Comparison of ENCODE assay signal across 25 cellular contexts in genomic region chr1:203149188-203149840, GRCh38. TPM values are rescaled to one million over a fixed set of nuclear protein-coding genes. Genes with fewer than 3 reads are reported as not detected.
A peak's percentile ranks its signal among the peaks of the same experiment; 100 is the strongest.
DNase-seq lines count a peak whose midpoint lies in the region; ATAC-seq, FAIRE-seq and TF ChIP-seq lines count a peak whose summit lies in the region.
"Had no signal": no experiment of that assay in that cellular context is flagged by ENCODE, and none has a peak within 500 bp of the region (broad histone marks: within the 10 kb centered on the region; RNA-seq: fewer than 3 reads in every experiment).

No MANE protein-coding gene starts in this region.

- no TSS peak for BruUV-seq in MCF 10A (replicated peaks; lab: Mats Ljungman, UMichigan)

- H3K9me3 ChIP-seq in breast epithelium (no peaks in the 10 kb centered on the region), mesenchymal stem cell (ENCODE audit: control insufficient read depth, low read length) (no peaks in the 10 kb centered on the region), left lung (no peaks in the 10 kb centered on the region)
- H3K9me3 ChIP-seq: heart right ventricle, sigmoid colon, suprapubic skin had no signal

- 33% methylated on average over 6 of the region's 7 CpGs for WGBS in mesenchymal stem cell

- intact Hi-C loops in breast epithelium (cut with DNase I; ENCODE audit: low total_unique reads) (no loop called here), MCF 10A (cut with micrococcal nuclease) (no loop called here), left lung (cut with DNase I) (no loop called here)

- H3K9ac ChIP-seq in mesenchymal stem cell (ENCODE audit: low read length) = no peak overlapping the region

- H3K4me3 ChIP-seq in breast epithelium = no peak overlapping the region
- no peak overlapping the region for H3K4me3 ChIP-seq in bronchial epithelial cell (ENCODE audit: low read depth, low read length)
- no peak overlapping the region for H3K4me3 ChIP-seq in mesenchymal stem cell (ENCODE audit: insufficient read depth in 1 of 2, low read depth in 1 of 2, low read length in 2 of 2)
- no peak overlapping the region for H3K4me3 ChIP-seq in left lung
- H3K4me3 ChIP-seq: heart right ventricle, sigmoid colon, suprapubic skin had no signal

- no peak overlapping the region for H3K23ac ChIP-seq in mesenchymal stem cell (ENCODE audit: low read length in 2 of 2)

- no peak overlapping the region for H3K27ac Mint-ChIP-seq in MCF 10A (ENCODE audit: low read depth, unreplicated experiment)
- H3K27ac Mint-ChIP-seq: activated CD8-positive, alpha-beta T cell treated with anti-CD3 and anti-CD28 coated beads for 36 hours; T-helper 2 cell treated with Interferon-gamma antibody and Interleukin-4, amounts not matched to agents 5 μg/mL and 100 μg/mL, for 36 hours had no signal

- H3K4ac ChIP-seq in mesenchymal stem cell (ENCODE audit: low read depth in 1 of 2, low read length in 2 of 2) = peak overlapping the region in 1 of 2 experiments; percentile 35

- no peaks in the 10 kb centered on the region for H3K36me3 Mint-ChIP-seq in MCF 10A (ENCODE audit: insufficient read depth, unreplicated experiment)
- H3K36me3 Mint-ChIP-seq: CD14-positive monocyte had no signal

- no peaks in the 10 kb centered on the region for H3K27me3 Mint-ChIP-seq in MCF 10A (ENCODE audit: insufficient read depth, unreplicated experiment)
- H3K27me3 Mint-ChIP-seq: activated CD8-positive, alpha-beta T cell treated with anti-CD3 and anti-CD28 coated beads for 36 hours had no signal

- DNase-seq in breast epithelium (ENCODE audit: low spot score in 2 of 2) = no peak
- DNase-seq in MCF 10A (ENCODE audit: unreplicated experiment) = no peak
- DNase-seq in bronchial epithelial cell (ENCODE audit: low read depth) = no peak
- DNase-seq in mesenchymal stem cell = no peak
- no peak for DNase-seq in T-helper 9 cell
- no peak for DNase-seq in left lung
- DNase-seq in epidermal melanocyte (ENCODE audit: insufficient read length, low spot score) = no peak
- DNase-seq: activated CD8-positive, alpha-beta T cell treated with anti-CD3 and anti-CD28 coated beads for 36 hours; activated naive CD4-positive, alpha-beta T cell treated with Interleukin-2 at 50 U/mL for 16 hours; amniotic stem cell; heart right ventricle; MM.1S; NCI-H2029; NCI-H446 treated with DMSO at 0.1 percent for 48 hours; RPMI8226; sigmoid colon had no signal

- H3K4me1 Mint-ChIP-seq in MCF 10A (ENCODE audit: insufficient read depth, unreplicated experiment) = peaks cover 28% of the 10 kb centered on the region

- H3K18ac ChIP-seq in mesenchymal stem cell (ENCODE audit: low read depth in 1 of 2, low read length in 2 of 2) = peak overlapping the region in 1 of 2 experiments; percentile 14

- no peak overlapping the region for H2BK12ac ChIP-seq in mesenchymal stem cell (ENCODE audit: low read length in 2 of 2)

- H3K4me1 ChIP-seq in breast epithelium (peaks cover 0 to 12% of the 10 kb centered on the region in 2 donors), mesenchymal stem cell (ENCODE audit: control insufficient read depth, insufficient read depth, low read depth, low read length) (peaks cover 61% of the 10 kb centered on the region), left lung (peaks cover 7 to 9% of the 10 kb centered on the region in 2 donors)
- H3K4me1 ChIP-seq: sigmoid colon had no signal

- no peak overlapping the region for H2BK5ac ChIP-seq in mesenchymal stem cell (ENCODE audit: low read depth, low read length, poor library complexity, severe bottlenecking)

- H3K27ac ChIP-seq in breast epithelium = peak overlapping the region; percentile 62 to 86
- H3K27ac ChIP-seq in mesenchymal stem cell (ENCODE audit: low read length, poor library complexity, severe bottlenecking) = peak overlapping the region; percentile 27
- H3K27ac ChIP-seq in temporal lobe (ENCODE audit: low read depth, low read length) = peak overlapping the region; percentile 72
- H3K27ac ChIP-seq in left lung = no peak overlapping the region
- H3K27ac ChIP-seq: heart right ventricle, sigmoid colon, suprapubic skin had no signal

- H3K9me3 Mint-ChIP-seq in MCF 10A (ENCODE audit: unreplicated experiment) = no peaks in the 10 kb centered on the region
- H3K9me3 Mint-ChIP-seq: activated CD8-positive, alpha-beta T cell treated with anti-CD3 and anti-CD28 coated beads for 36 hours; CD14-positive monocyte; T-helper 2 cell treated with Interferon-gamma antibody and Interleukin-4, amounts not matched to agents 5 μg/mL and 100 μg/mL, for 36 hours had no signal

- no peak overlapping the region for H2AFZ ChIP-seq in mesenchymal stem cell (ENCODE audit: low read depth, low read length)

- no peak overlapping the region for H3K4me3 Mint-ChIP-seq in MCF 10A (ENCODE audit: unreplicated experiment)
- H3K4me3 Mint-ChIP-seq: activated CD8-positive, alpha-beta T cell treated with anti-CD3 and anti-CD28 coated beads for 36 hours; T-helper 2 cell treated with Interferon-gamma antibody and Interleukin-4, amounts not matched to agents 5 μg/mL and 100 μg/mL, for 36 hours had no signal

- TF ChIP-seq POLR2A in breast epithelium (IDR thresholded peaks at IDR 0.05) = no peak

- POLR2A ChIA-PET in MCF 10A (lab: Yijun Ruan, JAX) = no interaction called here

- no peak overlapping the region for H3K4me2 ChIP-seq in mesenchymal stem cell (ENCODE audit: low read length, poor library complexity, severe bottlenecking)

- peak; percentile 23 for FAIRE-seq in bronchial epithelial cell (lab: Jason Lieb, UNC)
- FAIRE-seq: D721Med had no signal

- peak overlapping the region; percentile 81 for H2AK5ac ChIP-seq in mesenchymal stem cell (ENCODE audit: low read length, severe bottlenecking)

- H4K91ac ChIP-seq in mesenchymal stem cell (ENCODE audit: low read length) = peak overlapping the region; percentile 32

- TF ChIP-seq CTCF in breast epithelium (IDR thresholded peaks at IDR 0.05) = no peak
- no peak for TF ChIP-seq CTCF in MCF 10A (IDR thresholded peaks at IDR 0.05; ENCODE audit: unreplicated experiment)
- no peak for TF ChIP-seq CTCF in bronchial epithelial cell (IDR thresholded peaks at IDR 0.05; ENCODE audit: insufficient read depth, low read length, severe bottlenecking)
- no peak for TF ChIP-seq CTCF in left lung (IDR thresholded peaks at IDR 0.05)

- no peak for ATAC-seq in left lung
- ATAC-seq: activated CD8-positive, alpha-beta T cell treated with anti-CD3 and anti-CD28 coated beads for 36 hours; heart right ventricle; SK-N-SH treated with all-trans-retinoic acid at 6 μM for 48 hours had no signal

- H3K36me3 ChIP-seq in breast epithelium = no peaks in the 10 kb centered on the region
- H3K36me3 ChIP-seq in bronchial epithelial cell (ENCODE audit: control insufficient read depth, insufficient read depth, low read length) = no peaks in the 10 kb centered on the region
- H3K36me3 ChIP-seq in mesenchymal stem cell (ENCODE audit: control insufficient read depth in 1 of 2, insufficient read depth in 2 of 2, low read depth in 1 of 2, low read length in 2 of 2) = peaks cover 0 to 14% of the 10 kb centered on the region in 2 experiments
- no peaks in the 10 kb centered on the region for H3K36me3 ChIP-seq in left lung
- H3K36me3 ChIP-seq: heart right ventricle, sigmoid colon, suprapubic skin had no signal

- H3K27me3 ChIP-seq in breast epithelium (no peaks in the 10 kb centered on the region), bronchial epithelial cell (ENCODE audit: control insufficient read depth, insufficient read depth, low read length) (no peaks in the 10 kb centered on the region), mesenchymal stem cell (ENCODE audit: control insufficient read depth in 1 of 2, insufficient read depth in 1 of 2, low read length in 2 of 2) (no peaks in the 10 kb centered on the region), left lung (peaks cover 0 to under 1% of the 10 kb centered on the region in 2 donors)
- H3K27me3 ChIP-seq: heart right ventricle, sigmoid colon had no signal

- H3K79me1 ChIP-seq in mesenchymal stem cell (replicated peaks; ENCODE audit: low read length, poor library complexity, severe bottlenecking) = peaks cover 18% of the 10 kb centered on the region

- no peak overlapping the region for H3K14ac ChIP-seq in mesenchymal stem cell (ENCODE audit: low read length in 2 of 2)

- no peak overlapping the region for H2BK120ac ChIP-seq in mesenchymal stem cell (ENCODE audit: low read depth, low read length)

- peak overlapping the region; percentile 50 for H4K8ac ChIP-seq in mesenchymal stem cell (ENCODE audit: low read length)

- CTCF ChIA-PET in MCF 10A (lab: Yijun Ruan, JAX) = interaction anchor here (0.6 to 7.4 kb wide), 14 partner anchors 8 to 509 kb away, joined by 3 to 50 read pairs (median 6); partner anchors contain the start of gene ADORA1

- no peak overlapping the region for H2BK15ac ChIP-seq in mesenchymal stem cell (ENCODE audit: low read depth, poor library complexity, severe bottlenecking)

RNA-seq across cellular contexts. Expression of gene ADORA1, which starts 21.8 kb away (rescaled TPM):
- total RNA-seq in breast epithelium (10 to 100 TPM in 1 of 3 donors, 1 to 10 TPM in 1, under 1 TPM in 1; 0.64 to 14.5 (median 5.2) TPM), MCF 10A (2022) (0.26 and 0.34 TPM in 2 replicates), bronchial epithelial cell (under 0.01 TPM in 1 of 2 replicates, not detected in the other), temporal lobe (9.1 TPM), left lung (1 to 10 TPM; 1.6 to 5.5 TPM)
- polyA plus RNA-seq in mesenchymal stem cell (2013, experiment 1 of 2) = 8.4 TPM
- polyA plus RNA-seq in mesenchymal stem cell (2013, experiment 2 of 2) = 9.3 TPM
- total RNA-seq: activated CD8-positive, alpha-beta T cell treated with anti-CD3 and anti-CD28 coated beads for 36 hours had no signal

RNA-seq across cellular contexts. Expression of gene MYBPH, which starts 26.3 kb away (rescaled TPM):
- under 1 TPM in 1 of 3 donors, not detected in 2; 0.66 TPM for total RNA-seq in breast epithelium
- total RNA-seq in MCF 10A (2022) = not detected in 2 replicates
- total RNA-seq in bronchial epithelial cell = not detected in 2 replicates
- polyA plus RNA-seq in mesenchymal stem cell (2013, experiment 1 of 2) = 0.58 TPM
- 0.75 TPM for polyA plus RNA-seq in mesenchymal stem cell (2013, experiment 2 of 2)
- not detected for total RNA-seq in temporal lobe
- 1 to 10 TPM in 1 of 2 donors, under 1 TPM in 1; 0.55 to 1.3 TPM for total RNA-seq in left lung
- total RNA-seq: activated CD8-positive, alpha-beta T cell treated with anti-CD3 and anti-CD28 coated beads for 36 hours; chondrocyte; heart right ventricle; lower leg skin; osteocyte; sigmoid colon had no signal
- polyA plus RNA-seq: heart right ventricle, sigmoid colon had no signal

RNA-seq across cellular contexts. Expression of gene CHI3L1, which starts 37.2 kb away (rescaled TPM):
- total RNA-seq in breast epithelium (100 to 1,000 TPM in 2 of 3 donors, 10 to 100 TPM in 1; 14.2 to 638 (median 426) TPM), MCF 10A (2022) (0.75 and 0.88 TPM in 2 replicates), bronchial epithelial cell (0.79 and 1.7 TPM in 2 replicates), temporal lobe (0.74 TPM), left lung (10 to 100 TPM; 49.7 to 74.9 TPM)
- 2.1 TPM for polyA plus RNA-seq in mesenchymal stem cell (2013, experiment 1 of 2)
- 2.4 TPM for polyA plus RNA-seq in mesenchymal stem cell (2013, experiment 2 of 2)
- total RNA-seq: activated CD8-positive, alpha-beta T cell treated with anti-CD3 and anti-CD28 coated beads for 36 hours; chondrocyte; osteocyte had no signal

Comparison
In these comparisons a context has a peak if more than half of its experiments do, and no peak if none do; other contexts are left out.
1. H3K27ac ChIP-seq: peak in breast epithelium (2 of 2), mesenchymal stem cell (single experiment) and temporal lobe (single experiment); none in left lung (0 of 2).